21 cellular contexts compared by ENCODE assay signal in the genomic region with DNA sequence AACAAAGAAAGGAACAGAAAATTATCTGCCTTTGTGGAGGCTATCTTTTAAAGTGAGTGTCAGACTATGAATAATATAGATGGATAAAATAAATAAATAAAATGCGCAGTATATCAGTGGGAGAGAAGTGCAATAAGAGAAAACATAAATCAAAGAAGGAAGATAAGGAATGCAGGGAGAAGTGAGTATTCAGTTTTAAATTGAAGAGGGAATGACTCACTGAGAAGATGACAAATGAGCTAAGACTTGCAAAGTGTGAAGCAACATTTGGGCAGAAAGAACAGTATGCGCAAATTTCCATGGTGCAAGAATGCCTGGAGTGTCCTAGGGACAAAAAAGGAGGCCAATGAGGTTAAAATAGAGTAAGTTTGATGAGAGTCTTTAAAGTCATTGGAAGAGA.
DNase-seq lines count a peak whose midpoint lies in the region; ATAC-seq and TF ChIP-seq lines count a peak whose summit lies in the region.
"Had no signal": no experiment of that assay in that cellular context is flagged by ENCODE, and none has a peak within 500 bp of the region (broad histone marks: within the 10 kb centered on the region; RNA-seq: fewer than 3 reads in every experiment).

No MANE protein-coding gene starts in this region.

- TF ChIP-seq POLR2A in esophagus muscularis mucosa (IDR thresholded peaks at IDR 0.05; ENCODE audit: low read depth) = no peak

- H3K4me1 Mint-ChIP-seq in GM23338 (peaks cover 21% of the 10 kb centered on the region), mesothelial cell of epicardium (peaks cover 17% of the 10 kb centered on the region)
- H3K4me1 Mint-ChIP-seq: nephron progenitor cell had no signal

- no peaks in the 10 kb centered on the region for H3F3A ChIP-seq in GM23338 (replicated peaks; ENCODE audit: low read depth)

- no peak overlapping the region for H3K4me2 ChIP-seq in GM23338
- H3K4me2 ChIP-seq: BLaER1 treated with 17β-estradiol and CSF1 and Interleukin-3, amounts not matched to agents 10 nM and 100 nM; KMS-11 had no signal

- H3K4me3 Mint-ChIP-seq in GM23338 (no peak overlapping the region), mesothelial cell of epicardium (no peak overlapping the region)
- H3K4me3 Mint-ChIP-seq: activated CD8-positive, alpha-beta T cell treated with anti-CD3 and anti-CD28 coated beads, Interleukin-2, amount 10 ng/mL, durations not matched to agents 7 days and 5 days; nephron progenitor cell had no signal

- H3K27ac Mint-ChIP-seq in GM23338 (peak overlapping the region; percentile 51; the same call in 1 of the 2 replicates), mesothelial cell of epicardium (peak overlapping the region; percentile 5)
- H3K27ac Mint-ChIP-seq: activated CD8-positive, alpha-beta T cell treated with anti-CD3 and anti-CD28 coated beads, Interleukin-2, amount 10 ng/mL, durations not matched to agents 7 days and 5 days; nephron progenitor cell had no signal

- H3K27ac ChIP-seq in GM23338 (ENCODE audit: low read depth) = no peak overlapping the region
- no peak overlapping the region for H3K27ac ChIP-seq in esophagus muscularis mucosa (replicated peaks in 1 of 4)
- no peak overlapping the region for H3K27ac ChIP-seq in effector memory CD4-positive, alpha-beta T cell (ENCODE audit: insufficient read depth, low read length, poor library complexity, severe bottlenecking)
- H3K27ac ChIP-seq: BLaER1 treated with 17β-estradiol and CSF1 and Interleukin-3, amounts not matched to agents 10 nM and 100 nM; cardiac muscle cell; KMS-11 had no signal

- H3K27me3 Mint-ChIP-seq in GM23338 (ENCODE audit: insufficient read depth, low read depth, poor library complexity) (no peaks in the 10 kb centered on the region), mesothelial cell of epicardium (ENCODE audit: low read depth) (no peaks in the 10 kb centered on the region)

- H3K9me3 Mint-ChIP-seq in GM23338 = peaks cover 6% of the 10 kb centered on the region; the same call in 1 of the 3 replicates
- H3K9me3 Mint-ChIP-seq in mesothelial cell of epicardium = no peaks in the 10 kb centered on the region

- peak; percentile 13 for DNase-seq in GM23338 (ENCODE audit: low spot score)
- peak; percentile 33 for DNase-seq in NT2/D1 (ENCODE audit: low read depth, low spot score)
- peak; percentile 72 for DNase-seq in epithelial cell of esophagus (ENCODE audit: low read depth)
- no peak for DNase-seq in mesothelial cell of epicardium (ENCODE audit: low spot score in 2 of 2, unreplicated experiment in 2 of 2)
- no peak for DNase-seq in esophagus muscularis mucosa (ENCODE audit: extremely low spot score)
- DNase-seq in central memory CD4-positive, alpha-beta T cell = no peak
- DNase-seq in effector memory CD4-positive, alpha-beta T cell = no peak
- no peak for DNase-seq in foreskin melanocyte
- DNase-seq: activated CD8-positive, alpha-beta T cell treated with anti-CD3 and anti-CD28 coated beads, Interleukin-2, amount 10 ng/mL, durations not matched to agents 7 days and 5 days; activated effector memory CD4-positive, alpha-beta T cell treated with Interleukin-2 at 50 U/mL for 16 hours; DND-41; hypothalamus; NCI-H187 treated with DMSO at 0.1 percent for 48 hours; NCI-H82; nephron progenitor cell; right cardiac atrium; SHP77 treated with DMSO at 0.1 percent for 48 hours; stimulated activated CD4-positive, alpha-beta T cell treated with anti-CD3 and anti-CD28 coated beads, Interleukin-4, amount 100 ng/mL, for 1 hour had no signal

- 0 out of 2 replicates have a peak, but pooled peaks cover 6% of the 10 kb centered on the region for H3K9me2 ChIP-seq in GM23338 (ENCODE audit: insufficient read depth)

- H3K9ac ChIP-seq in NT2/D1 (ENCODE audit: insufficient read length, low read depth) = no peak overlapping the region
- H3K9ac ChIP-seq: BLaER1 treated with 17β-estradiol and CSF1 and Interleukin-3, amounts not matched to agents 10 nM and 100 nM; KMS-11 had no signal

- H3K4me1 ChIP-seq in GM23338 (ENCODE audit: insufficient read depth) = peaks cover 5% of the 10 kb centered on the region; the same call in 1 of the 2 replicates
- H3K4me1 ChIP-seq in NT2/D1 (ENCODE audit: insufficient read depth, insufficient read length) = no peaks in the 10 kb centered on the region
- no peaks in the 10 kb centered on the region for H3K4me1 ChIP-seq in esophagus muscularis mucosa
- no peaks in the 10 kb centered on the region for H3K4me1 ChIP-seq in effector memory CD4-positive, alpha-beta T cell (ENCODE audit: control insufficient read depth, insufficient read depth, low read length, poor library complexity, severe bottlenecking)
- H3K4me1 ChIP-seq: BLaER1 treated with 17β-estradiol and CSF1 and Interleukin-3, amounts not matched to agents 10 nM and 100 nM had no signal

- intact Hi-C loops in esophagus muscularis mucosa (cut with DNase I) = no loop called here

- H3K36me3 Mint-ChIP-seq in GM23338 (ENCODE audit: low read depth) = no peaks in the 10 kb centered on the region
- H3K36me3 Mint-ChIP-seq in mesothelial cell of epicardium = no peaks in the 10 kb centered on the region

- no peaks in the 10 kb centered on the region for H3K79me2 ChIP-seq in GM23338 (replicated peaks; ENCODE audit: insufficient read depth)

- H3K27me3 ChIP-seq in GM23338 (ENCODE audit: insufficient read depth) (no peaks in the 10 kb centered on the region), NT2/D1 (ENCODE audit: insufficient read depth, insufficient read length) (no peaks in the 10 kb centered on the region), esophagus muscularis mucosa (no peaks in the 10 kb centered on the region)
- no peaks in the 10 kb centered on the region for H3K27me3 ChIP-seq in effector memory CD4-positive, alpha-beta T cell (replicated peaks; ENCODE audit: control insufficient read depth, insufficient read depth, low read length, poor library complexity, severe bottlenecking)
- H3K27me3 ChIP-seq: BLaER1 treated with 17β-estradiol and CSF1 and Interleukin-3, amounts not matched to agents 10 nM and 100 nM; cardiac muscle cell had no signal

- no peak overlapping the region for H2AFZ ChIP-seq in GM23338

- H3K4me3 ChIP-seq in GM23338 = no peak overlapping the region
- H3K4me3 ChIP-seq in NT2/D1 (ENCODE audit: insufficient read length, low read depth) = no peak overlapping the region
- H3K4me3 ChIP-seq in epithelial cell of esophagus (ENCODE audit: low read length) = no peak overlapping the region
- no peak overlapping the region for H3K4me3 ChIP-seq in esophagus muscularis mucosa
- no peak overlapping the region for H3K4me3 ChIP-seq in effector memory CD4-positive, alpha-beta T cell (ENCODE audit: insufficient read depth, low read depth, low read length, poor library complexity, severe bottlenecking)
- H3K4me3 ChIP-seq: BLaER1 treated with 17β-estradiol and CSF1 and Interleukin-3, amounts not matched to agents 10 nM and 100 nM; cardiac muscle cell had no signal

- TF ChIP-seq CTCF in GM23338 (conservative IDR thresholded peaks at IDR 0.05; ENCODE audit: low read depth in 2 of 2) (no peak), epithelial cell of esophagus (IDR thresholded peaks at IDR 0.05; ENCODE audit: insufficient read depth, low read depth, low read length, missing control alignments) (no peak), mesothelial cell of epicardium (IDR thresholded peaks at IDR 0.05; ENCODE audit: unreplicated experiment) (no peak), esophagus muscularis mucosa (IDR thresholded peaks at IDR 0.05) (no peak)

- no peaks in the 10 kb centered on the region for H3K36me3 ChIP-seq in GM23338 (ENCODE audit: insufficient read depth)
- no peaks in the 10 kb centered on the region for H3K36me3 ChIP-seq in NT2/D1 (ENCODE audit: insufficient read depth, insufficient read length, low read length)
- no peaks in the 10 kb centered on the region for H3K36me3 ChIP-seq in esophagus muscularis mucosa
- no peaks in the 10 kb centered on the region for H3K36me3 ChIP-seq in effector memory CD4-positive, alpha-beta T cell (ENCODE audit: control insufficient read depth, insufficient read depth, low read length)
- H3K36me3 ChIP-seq: BLaER1 treated with 17β-estradiol and CSF1 and Interleukin-3, amounts not matched to agents 10 nM and 100 nM; cardiac muscle cell had no signal

- TF ChIP-seq EP300 in esophagus muscularis mucosa (IDR thresholded peaks at IDR 0.05) = no peak

- 51% methylated on average over 2 of the region's 2 CpGs for WGBS in esophagus muscularis mucosa

- no peaks in the 10 kb centered on the region for H4K20me1 ChIP-seq in GM23338 (replicated peaks; ENCODE audit: insufficient read depth)
- H4K20me1 ChIP-seq: BLaER1 treated with 17β-estradiol and CSF1 and Interleukin-3, amounts not matched to agents 10 nM and 100 nM had no signal

- H3K9me3 ChIP-seq in NT2/D1 (ENCODE audit: insufficient read depth, low read length) (peaks cover 3% of the 10 kb centered on the region; the same call in 1 of the 2 replicates), esophagus muscularis mucosa (no peaks in the 10 kb centered on the region)
- H3K9me3 ChIP-seq in effector memory CD4-positive, alpha-beta T cell (ENCODE audit: control insufficient read depth, low read length) = no peaks in the 10 kb centered on the region
- H3K9me3 ChIP-seq: BLaER1 treated with 17β-estradiol and CSF1 and Interleukin-3, amounts not matched to agents 10 nM and 100 nM had no signal

- no peak for ATAC-seq in GM23338
- ATAC-seq: activated CD8-positive, alpha-beta T cell treated with anti-CD3 and anti-CD28 coated beads, Interleukin-2, amount 10 ng/mL, durations not matched to agents 7 days and 5 days; right cardiac atrium had no signal

Comparison
In these comparisons a context has a peak if more than half of its experiments do, and no peak if none do; other contexts are left out.
1. DNase-seq: peak in GM23338 (single experiment), NT2/D1 (single experiment) and epithelial cell of esophagus (single experiment); none in mesothelial cell of epicardium (0 of 2), esophagus muscularis mucosa (single experiment), central memory CD4-positive, alpha-beta T cell (single experiment), effector memory CD4-positive, alpha-beta T cell (0 of 3) and foreskin melanocyte (single experiment).